17 cellular contexts compared by ENCODE assay signal in the genomic region with DNA sequence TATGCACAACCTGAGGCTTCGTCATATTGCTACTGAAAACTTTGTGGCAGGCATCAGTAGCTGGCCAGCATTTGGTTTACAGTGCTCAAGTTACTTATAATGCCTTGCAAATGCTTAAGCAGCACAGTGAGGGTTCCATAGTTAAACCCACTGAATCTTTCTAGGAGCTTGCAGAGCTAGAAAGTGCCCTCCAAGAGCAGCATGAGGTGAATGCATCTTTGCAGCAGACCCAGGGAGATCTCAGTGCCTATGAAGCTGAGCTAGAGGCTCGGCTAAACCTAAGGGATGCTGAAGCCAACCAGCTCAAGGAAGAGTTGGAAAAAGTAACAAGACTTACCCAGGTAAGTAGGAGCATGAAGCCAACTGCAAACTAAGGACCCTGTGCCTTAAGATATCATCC.
DNase-seq lines count a peak whose midpoint lies in the region; ATAC-seq and TF ChIP-seq lines count a peak whose summit lies in the region.
"Had no signal": no experiment of that assay in that cellular context is flagged by ENCODE, and none has a peak within 500 bp of the region (broad histone marks: within the 10 kb centered on the region; RNA-seq: fewer than 3 reads in every experiment).

No MANE protein-coding gene starts in this region.

- H3K36me3 ChIP-seq in GM23338 (ENCODE audit: insufficient read depth) (no peaks in the 10 kb centered on the region; the same call in 1 of the 2 replicates), neural progenitor cell (no peaks in the 10 kb centered on the region)

- peaks cover 47% of the 10 kb centered on the region for H3K4me1 Mint-ChIP-seq in activated CD4-positive, alpha-beta memory T cell treated with anti-CD3 and anti-CD28 coated beads, Interleukin-2, amount 10 ng/mL, durations not matched to agents 7 days and 5 days
- peaks cover 39% of the 10 kb centered on the region for H3K4me1 Mint-ChIP-seq in activated CD4-positive, alpha-beta memory T cell treated with anti-CD3 and anti-CD28 coated beads for 36 hours (ENCODE audit: low read depth)
- H3K4me1 Mint-ChIP-seq in GM23338 (peaks cover 22% of the 10 kb centered on the region), neural progenitor cell (no peaks in the 10 kb centered on the region)
- peaks cover 60% of the 10 kb centered on the region for H3K4me1 Mint-ChIP-seq in activated T-helper 1 cell treated with anti-CD3 and anti-CD28 coated beads, Interleukin-12 subunit alpha, Interleukin-12 subunit beta, Interleukin-2, Interleukin-4 antibody, amounts not matched to agents 30 ng/mL and 10 ng/mL and 1 ng/mL, durations not matched to agents 14 hours and 24 hours and 36 hours (ENCODE audit: low read depth)

- peak overlapping the region; percentile 7 for H3K27ac Mint-ChIP-seq in activated CD4-positive, alpha-beta memory T cell treated with anti-CD3 and anti-CD28 coated beads, Interleukin-2, amount 10 ng/mL, durations not matched to agents 7 days and 5 days
- H3K27ac Mint-ChIP-seq in activated CD4-positive, alpha-beta memory T cell treated with anti-CD3 and anti-CD28 coated beads for 36 hours: no peak overlapping the region
- H3K27ac Mint-ChIP-seq in GM23338: no peak overlapping the region
- H3K27ac Mint-ChIP-seq in activated T-helper 1 cell treated with anti-CD3 and anti-CD28 coated beads, Interleukin-12 subunit alpha, Interleukin-12 subunit beta, Interleukin-2, Interleukin-4 antibody, amounts not matched to agents 30 ng/mL and 10 ng/mL and 1 ng/mL, durations not matched to agents 14 hours and 24 hours and 36 hours: peak overlapping the region; percentile 10
- no peak overlapping the region for H3K27ac Mint-ChIP-seq in neural progenitor cell

- H3K4me1 ChIP-seq in GM23338 (ENCODE audit: insufficient read depth) (peaks cover 12% of the 10 kb centered on the region), neural progenitor cell (peaks cover 11% of the 10 kb centered on the region)

- H3K36me3 Mint-ChIP-seq in activated CD4-positive, alpha-beta memory T cell treated with anti-CD3 and anti-CD28 coated beads, Interleukin-2, amount 10 ng/mL, durations not matched to agents 7 days and 5 days (ENCODE audit: low read depth): peaks cover 78% of the 10 kb centered on the region
- H3K36me3 Mint-ChIP-seq in activated CD4-positive, alpha-beta memory T cell treated with anti-CD3 and anti-CD28 coated beads for 36 hours: peaks cover 62% of the 10 kb centered on the region
- H3K36me3 Mint-ChIP-seq in GM23338 (ENCODE audit: low read depth) (peaks cover 8% of the 10 kb centered on the region; the same call in 2 of the 3 replicates), neural progenitor cell (peaks cover 17% of the 10 kb centered on the region)
- peaks cover 58% of the 10 kb centered on the region for H3K36me3 Mint-ChIP-seq in activated T-helper 1 cell treated with anti-CD3 and anti-CD28 coated beads, Interleukin-12 subunit alpha, Interleukin-12 subunit beta, Interleukin-2, Interleukin-4 antibody, amounts not matched to agents 30 ng/mL and 10 ng/mL and 1 ng/mL, durations not matched to agents 14 hours and 24 hours and 36 hours (ENCODE audit: low read depth)

- no peaks in the 10 kb centered on the region for H3K79me2 ChIP-seq in GM23338 (replicated peaks; ENCODE audit: insufficient read depth)
- H3K79me2 ChIP-seq in neural progenitor cell (ENCODE audit: low read depth): no peaks in the 10 kb centered on the region

- no peaks in the 10 kb centered on the region for H3F3A ChIP-seq in GM23338 (replicated peaks; ENCODE audit: low read depth)
- H3F3A ChIP-seq in neural progenitor cell (ENCODE audit: low read depth): peaks cover 10% of the 10 kb centered on the region

- H2AFZ ChIP-seq in GM23338 (no peak overlapping the region), neural progenitor cell (replicated peaks) (no peak overlapping the region)

- TF ChIP-seq CTCF in GM23338 (conservative IDR thresholded peaks at IDR 0.05; ENCODE audit: low read depth in 2 of 2) (no peak), neural progenitor cell (IDR thresholded peaks at IDR 0.05) (no peak), GM10248 (IDR thresholded peaks at IDR 0.05; ENCODE audit: control extremely low read depth, extremely low read depth, low read depth, missing control alignments) (no peak)

- H3K27me3 ChIP-seq in GM23338 (ENCODE audit: insufficient read depth) (no peaks in the 10 kb centered on the region), neural progenitor cell (no peaks in the 10 kb centered on the region)

- H3K27me3 Mint-ChIP-seq in activated CD4-positive, alpha-beta memory T cell treated with anti-CD3 and anti-CD28 coated beads, Interleukin-2, amount 10 ng/mL, durations not matched to agents 7 days and 5 days: no peaks in the 10 kb centered on the region
- H3K27me3 Mint-ChIP-seq in activated CD4-positive, alpha-beta memory T cell treated with anti-CD3 and anti-CD28 coated beads for 36 hours: no peaks in the 10 kb centered on the region
- H3K27me3 Mint-ChIP-seq in GM23338 (ENCODE audit: insufficient read depth, low read depth, poor library complexity) (no peaks in the 10 kb centered on the region), neural progenitor cell (ENCODE audit: insufficient read depth, low read depth) (peaks cover 2% of the 10 kb centered on the region)
- H3K27me3 Mint-ChIP-seq in activated T-helper 1 cell treated with anti-CD3 and anti-CD28 coated beads, Interleukin-12 subunit alpha, Interleukin-12 subunit beta, Interleukin-2, Interleukin-4 antibody, amounts not matched to agents 30 ng/mL and 10 ng/mL and 1 ng/mL, durations not matched to agents 14 hours and 24 hours and 36 hours (ENCODE audit: insufficient read depth): no peaks in the 10 kb centered on the region
- H3K27me3 Mint-ChIP-seq: IgD-negative memory B cell had no signal

- H3K9ac ChIP-seq in neural progenitor cell: no peak overlapping the region
- H3K9ac ChIP-seq: KMS-11 had no signal

- CTCF ChIA-PET in activated CD4-positive, alpha-beta memory T cell treated with anti-CD3 and anti-CD28 coated beads, Interleukin-2, amount 10 ng/mL, durations not matched to agents 7 days and 5 days (lab: Charles Lee): interaction anchor here (1.0 to 2.5 kb wide), 2 partner anchors 14 to 27 kb away, joined by 3 to 14 read pairs; no protein-coding TSS in a partner anchor
- CTCF ChIA-PET in activated CD4-positive, alpha-beta memory T cell treated with anti-CD3 and anti-CD28 coated beads for 36 hours (lab: Charles Lee): no interaction called here
- CTCF ChIA-PET in GM10248 (lab: Yijun Ruan, JAX): interaction anchor here (1.0 to 1.4 kb wide), 2 partner anchors 10 to 12 kb away, joined by 3 to 4 read pairs; no protein-coding TSS in a partner anchor

- H3K9me2 ChIP-seq in GM23338 (ENCODE audit: insufficient read depth): no peaks in the 10 kb centered on the region

- no peaks in the 10 kb centered on the region for H3K9me3 ChIP-seq in neural progenitor cell (ENCODE audit: low read depth)

- peak; percentile 88 for ATAC-seq in GM23338
- ATAC-seq: Panc1 had no signal

- H3K27ac ChIP-seq in GM23338 (ENCODE audit: low read depth) (no peak overlapping the region), neural progenitor cell (no peak overlapping the region)
- H3K27ac ChIP-seq: HL-60, KMS-11, RWPE1 had no signal

- H3K4me3 ChIP-seq in GM23338 (no peak overlapping the region), neural progenitor cell (no peak overlapping the region)

- no peaks in the 10 kb centered on the region for H3K9me3 Mint-ChIP-seq in activated CD4-positive, alpha-beta memory T cell treated with anti-CD3 and anti-CD28 coated beads, Interleukin-2, amount 10 ng/mL, durations not matched to agents 7 days and 5 days
- H3K9me3 Mint-ChIP-seq in activated CD4-positive, alpha-beta memory T cell treated with anti-CD3 and anti-CD28 coated beads for 36 hours: no peaks in the 10 kb centered on the region
- H3K9me3 Mint-ChIP-seq in GM23338 (no peaks in the 10 kb centered on the region), neural progenitor cell (no peaks in the 10 kb centered on the region)
- peaks cover 3% of the 10 kb centered on the region for H3K9me3 Mint-ChIP-seq in activated T-helper 1 cell treated with anti-CD3 and anti-CD28 coated beads, Interleukin-12 subunit alpha, Interleukin-12 subunit beta, Interleukin-2, Interleukin-4 antibody, amounts not matched to agents 30 ng/mL and 10 ng/mL and 1 ng/mL, durations not matched to agents 14 hours and 24 hours and 36 hours
- H3K9me3 Mint-ChIP-seq: IgD-negative memory B cell had no signal

- H3K4me2 ChIP-seq in GM23338: no peak overlapping the region
- no peak overlapping the region for H3K4me2 ChIP-seq in neural progenitor cell
- H3K4me2 ChIP-seq: KMS-11 had no signal

- H3K4me3 Mint-ChIP-seq in activated CD4-positive, alpha-beta memory T cell treated with anti-CD3 and anti-CD28 coated beads, Interleukin-2, amount 10 ng/mL, durations not matched to agents 7 days and 5 days: no peak overlapping the region
- H3K4me3 Mint-ChIP-seq in activated CD4-positive, alpha-beta memory T cell treated with anti-CD3 and anti-CD28 coated beads for 36 hours: no peak overlapping the region
- H3K4me3 Mint-ChIP-seq in GM23338 (no peak overlapping the region), neural progenitor cell (no peak overlapping the region)
- no peak overlapping the region for H3K4me3 Mint-ChIP-seq in activated T-helper 1 cell treated with anti-CD3 and anti-CD28 coated beads, Interleukin-12 subunit alpha, Interleukin-12 subunit beta, Interleukin-2, Interleukin-4 antibody, amounts not matched to agents 30 ng/mL and 10 ng/mL and 1 ng/mL, durations not matched to agents 14 hours and 24 hours and 36 hours
- H3K4me3 Mint-ChIP-seq: IgD-negative memory B cell had no signal

- intact Hi-C loops in activated CD4-positive, alpha-beta memory T cell treated with anti-CD3 and anti-CD28 coated beads for 36 hours (cut with micrococcal nuclease): no loop called here
- intact Hi-C loops in activated T-helper 1 cell treated with anti-CD3 and anti-CD28 coated beads, Interleukin-12 subunit alpha, Interleukin-12 subunit beta, Interleukin-2, Interleukin-4 antibody, amounts not matched to agents 30 ng/mL and 10 ng/mL and 1 ng/mL, durations not matched to agents 14 hours and 24 hours and 36 hours (cut with micrococcal nuclease): no loop called here

- H4K20me1 ChIP-seq in GM23338 (replicated peaks; ENCODE audit: insufficient read depth) (no peaks in the 10 kb centered on the region), neural progenitor cell (ENCODE audit: low read depth) (no peaks in the 10 kb centered on the region)

- DNase-seq in activated CD4-positive, alpha-beta memory T cell treated with anti-CD3 and anti-CD28 coated beads, Interleukin-2, amount 10 ng/mL, durations not matched to agents 7 days and 5 days: no peak
- no peak for DNase-seq in activated CD4-positive, alpha-beta memory T cell treated with anti-CD3 and anti-CD28 coated beads for 36 hours
- DNase-seq in GM23338 (ENCODE audit: low spot score) (no peak), neural progenitor cell (ENCODE audit: low spot score) (peak; percentile 9), GM10248 (ENCODE audit: extremely low spot score) (no peak), activated gamma-delta T cell treated with Interleukin-2 at 50 U/mL for 16 hours (no peak)
- DNase-seq in activated T-helper 1 cell treated with anti-CD3 and anti-CD28 coated beads, Interleukin-12 subunit alpha, Interleukin-12 subunit beta, Interleukin-2, Interleukin-4 antibody, amounts not matched to agents 30 ng/mL and 10 ng/mL and 1 ng/mL, durations not matched to agents 14 hours and 24 hours and 36 hours (ENCODE audit: low spot score): no peak
- DNase-seq: MM.1S, NCI-H1694, NCI-H2029 treated with DMSO at 0.1 percent for 48 hours, NCI-H526 treated with DMSO at 0.1 percent for 48 hours, SHP77 had no signal

- POLR2A ChIA-PET in activated CD4-positive, alpha-beta memory T cell treated with anti-CD3 and anti-CD28 coated beads, Interleukin-2, amount 10 ng/mL, durations not matched to agents 7 days and 5 days (lab: Charles Lee): interaction anchor here (1.2 to 1.6 kb wide), 3 partner anchors 12 to 17 kb away, joined by 3 to 4 read pairs (median 3); no protein-coding TSS in a partner anchor
- POLR2A ChIA-PET in activated CD4-positive, alpha-beta memory T cell treated with anti-CD3 and anti-CD28 coated beads for 36 hours (lab: Charles Lee): no interaction called here
- POLR2A ChIA-PET in GM10248 (lab: Yijun Ruan, JAX): no interaction called here

Comparison
In these comparisons a context has a peak if more than half of its experiments do, and no peak if none do; other contexts are left out.
1. H3K27ac Mint-ChIP-seq: peak in activated CD4-positive, alpha-beta memory T cell treated with anti-CD3 and anti-CD28 coated beads, Interleukin-2, amount 10 ng/mL, durations not matched to agents 7 days and 5 days (single experiment) and activated T-helper 1 cell treated with anti-CD3 and anti-CD28 coated beads, Interleukin-12 subunit alpha, Interleukin-12 subunit beta, Interleukin-2, Interleukin-4 antibody, amounts not matched to agents 30 ng/mL and 10 ng/mL and 1 ng/mL, durations not matched to agents 14 hours and 24 hours and 36 hours (single experiment); none in activated CD4-positive, alpha-beta memory T cell treated with anti-CD3 and anti-CD28 coated beads for 36 hours (single experiment), GM23338 (single experiment) and neural progenitor cell (single experiment).